In genomic region chr16:71412270-71413160, GRCh38 we compare ENCODE assay signal across 8 cellular contexts. TPM values are rescaled to one million over a fixed set of nuclear protein-coding genes. Genes with fewer than 3 reads are reported as not detected.
DNase-seq lines count a peak whose midpoint lies in the region; FAIRE-seq and TF ChIP-seq lines count a peak whose summit lies in the region.

No MANE protein-coding gene starts in this region.

- DNase-seq in 8988T (peak; percentile 87), GM18507 (ENCODE audit: extremely low spot score, insufficient read length, low read depth) (peak; percentile 62), LoVo (ENCODE audit: low spot score) (peak; percentile 72), SJCRH30 (peak; percentile 48 to 85), glomerular endothelial cell (ENCODE audit: extremely low read depth, low read depth, low spot score) (peak; percentile 45), occipital lobe (lab: John Stamatoyannopoulos, UW) (peak; percentile 45), tibial nerve (ENCODE audit: low spot score in 2 of 2) (peak; percentile 18 to 54)
- DNase-seq in activated naive CD4-positive, alpha-beta T cell (lab: John Stamatoyannopoulos, UW), result peak; percentile 7 to 40 (median 24)

- H3K27ac ChIP-seq in SJCRH30 (no peak overlapping the region), tibial nerve (no peak overlapping the region)

- TF ChIP-seq EP300 in tibial nerve (IDR thresholded peaks at IDR 0.05), result no peak

- H3K36me3 ChIP-seq in SJCRH30 (no peaks in the 10 kb centered on the region), tibial nerve (no peaks in the 10 kb centered on the region)

- TF ChIP-seq POLR2A in tibial nerve (IDR thresholded peaks at IDR 0.05), result no peak

- H3K27me3 ChIP-seq in SJCRH30 (no peaks in the 10 kb centered on the region), tibial nerve (peaks cover 0 to 12% of the 10 kb centered on the region in 2 donors)

- H3K4me3 ChIP-seq in SJCRH30 (no peak overlapping the region), tibial nerve (no peak overlapping the region)

- H3K4me1 ChIP-seq in SJCRH30 (no peaks in the 10 kb centered on the region), tibial nerve (peaks cover 0 to 8% (median 0%) of the 10 kb centered on the region in 4 donors)

- FAIRE-seq in GM18507 (lab: Jason Lieb, UNC), result peak; percentile 90

- peak; percentile 82 to 86 (median 86) for TF ChIP-seq CTCF in tibial nerve (IDR thresholded peaks at IDR 0.05)

- H3K9me3 ChIP-seq in SJCRH30 (replicated peaks) (no peaks in the 10 kb centered on the region), tibial nerve (no peaks in the 10 kb centered on the region)

- 8 to 9% methylated on average over 19 to 24 of the region's 24 CpGs for WGBS in tibial nerve, 2 donors

RNA-seq across cellular contexts. Expression of gene TLE7, which starts 29.3 kb away (rescaled TPM):
- not detected in 2 replicates for total RNA-seq in SJCRH30 (2014; rRNA removed; shearing (Covaris generic))
- total RNA-seq in glomerular endothelial cell (not detected in 2 replicates), occipital lobe (not detected), tibial nerve (not detected)

RNA-seq across cellular contexts. Expression of gene ZNF23, which starts 49.5 kb away (rescaled TPM):
- total RNA-seq in SJCRH30 (2014; rRNA removed; shearing (Covaris generic)), result 4.4 and 6.2 TPM in 2 replicates
- total RNA-seq in glomerular endothelial cell, result 4.6 and 6.7 TPM in 2 replicates
- total RNA-seq in occipital lobe, result 23.4 TPM
- 10 to 100 TPM in 2 of 4 donors, 1 to 10 TPM in 2; 5.5 to 14.4 (median 11.0) TPM for total RNA-seq in tibial nerve

RNA-seq across cellular contexts. Expression of gene CALB2, which starts 54.0 kb away (rescaled TPM):
- not detected in 2 replicates for total RNA-seq in SJCRH30 (2014; rRNA removed; shearing (Covaris generic))
- total RNA-seq in glomerular endothelial cell, result not detected in 2 replicates
- total RNA-seq in occipital lobe, result 9.2 TPM
- 10 to 100 TPM in 2 of 4 donors, 1 to 10 TPM in 2; 3.5 to 24.7 (median 11.3) TPM for total RNA-seq in tibial nerve

Comparison
In these comparisons a context has a peak if more than half of its experiments do, and no peak if none do; other contexts are left out.
1. DNase-seq: peak in every context shown above with its lines; median percentile 87 in 8988T; 72 in LoVo; 66 in SJCRH30; 62 in GM18507; 45 in glomerular endothelial cell; 45 in occipital lobe; 36 in tibial nerve; 24 in activated naive CD4-positive, alpha-beta T cell.